Comparison of ENCODE assay signal across 14 cellular contexts in the genomic region with DNA sequence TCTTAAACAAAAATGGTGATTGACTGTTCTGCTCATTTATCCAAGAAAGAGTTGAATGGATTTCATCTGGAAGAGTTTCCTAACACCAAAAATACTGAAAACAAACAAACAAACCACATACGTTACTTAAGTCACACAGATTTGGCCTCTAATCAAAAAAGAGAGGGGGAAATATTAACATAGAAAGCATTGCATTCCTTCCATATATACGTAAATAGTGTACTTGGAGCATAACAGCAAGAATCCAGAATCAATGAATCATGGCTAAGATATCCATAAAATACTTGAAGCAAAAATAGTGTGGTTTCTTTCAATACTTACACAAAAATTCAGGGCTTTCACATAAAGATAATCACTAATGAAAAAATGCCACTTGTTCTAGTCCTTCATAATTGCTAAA.
DNase-seq lines count a peak whose midpoint lies in the region; ATAC-seq, FAIRE-seq and TF ChIP-seq lines count a peak whose summit lies in the region.
"Had no signal": no experiment of that assay in that cellular context is flagged by ENCODE, and none has a peak within 500 bp of the region (broad histone marks: within the 10 kb centered on the region; RNA-seq: fewer than 3 reads in every experiment).

No MANE protein-coding gene starts in this region.

- peak; percentile 85 for FAIRE-seq in A549 (lab: Jason Lieb, UNC)
- FAIRE-seq in HTR-8/SVneo (lab: Jason Lieb, UNC), result no peak
- FAIRE-seq: A204.1 had no signal

- H3K9me3 ChIP-seq in A549, result peaks cover 22% of the 10 kb centered on the region; the same call in 2 of the 3 replicates

- POLR2A ChIA-PET in A549 (lab: Yijun Ruan, JAX), result no interaction called here

- no peak for TF ChIP-seq CTCF in A549 (IDR thresholded peaks at IDR 0.05)
- TF ChIP-seq CTCF in astrocyte of the spinal cord (IDR thresholded peaks at IDR 0.05; ENCODE audit: low read depth, low read length), result no peak

- peaks cover 10% of the 10 kb centered on the region; the same call in 2 of the 3 replicates for H3K4me1 ChIP-seq in A549

- no peak overlapping the region for H3K4me3 ChIP-seq in A549
- H3K4me3 ChIP-seq in astrocyte of the spinal cord (ENCODE audit: low read depth, low read length), result no peak overlapping the region
- H3K4me3 ChIP-seq: cardiac muscle cell had no signal

- CTCF ChIA-PET in A549 (lab: Yijun Ruan, JAX), result interaction anchor here (0.9 kb wide), 1 partner anchor 10 kb away, joined by 3 read pairs; no protein-coding TSS in a partner anchor

- peak overlapping the region; percentile 27; the same call in 2 of the 3 replicates for H3K4me2 ChIP-seq in A549

- peak in 1 of 2 experiments; percentile 24 for DNase-seq in A549 (ENCODE audit: low read depth in 1 of 2, low spot score in 1 of 2)
- DNase-seq in HTR-8/SVneo (ENCODE audit: insufficient read length, low spot score), result peak; percentile 56
- peak; percentile 92 for DNase-seq in astrocyte of the spinal cord (ENCODE audit: low read depth, low spot score)
- peak; percentile 60 for DNase-seq in glomerular visceral epithelial cell (ENCODE audit: extremely low spot score)
- DNase-seq in NCI-H2171 treated with DMSO at 0.1 percent for 48 hours (lab: John Stamatoyannopoulos, UW), result no peak
- DNase-seq in mesenteric fat pad (ENCODE audit: low spot score), result no peak
- DNase-seq in LoVo (ENCODE audit: low spot score), result no peak
- DNase-seq: DMS 273 treated with DMSO at 0.1 percent for 48 hours, NCI-H1105 treated with DMSO at 0.1 percent for 48 hours, NCI-H446 treated with DMSO at 0.1 percent for 48 hours, nucleus accumbens had no signal

- WGBS in A549 (ENCODE audit: missing lambda C conversion rate), result 16% methylated on average over 2 of the region's 2 CpGs

- ATAC-seq in A549 (no peak), HG03039 (IDR thresholded peaks at IDR 0.05; ENCODE audit: unreplicated experiment) (no peak)

- in situ Hi-C loops in astrocyte of the spinal cord (cut with HindIII; ENCODE audit: low sequenced_read_pairs), result no loop called here

- no peak for TF ChIP-seq RAD21 in A549 (conservative IDR thresholded peaks at IDR 0.05 in 1 of 2, IDR thresholded peaks at IDR 0.05 in 1 of 2)

- no peak for TF ChIP-seq POLR2A in A549 (IDR thresholded peaks at IDR 0.05; ENCODE audit: low read length)

- no peak for TF ChIP-seq EP300 in A549 (IDR thresholded peaks at IDR 0.05)

- no peak overlapping the region for H3K27ac ChIP-seq in A549
- H3K27ac ChIP-seq: cardiac muscle cell had no signal

TF ChIP-seq in A549, 52 proteins besides CTCF, POLR2A, EP300 and RAD21:
- TF ChIP-seq EHMT2 (IDR thresholded peaks at IDR 0.05; ENCODE audit: low read depth) (no peak), FOSL2 (IDR thresholded peaks at IDR 0.05) (no peak), FOSL2 (CRISPR knock-in tag; IDR thresholded peaks at IDR 0.05) (0 out of 2 replicates have a peak, but pooled peaks have one; percentile 11), ZFP36 (IDR thresholded peaks at IDR 0.05; ENCODE audit: borderline replicate concordance, partially characterized antibody) (no peak), JUN (IDR thresholded peaks at IDR 0.05) (no peak)

Comparison
In these comparisons a context has a peak if more than half of its experiments do, and no peak if none do; other contexts are left out.
1. DNase-seq: peak in HTR-8/SVneo (single experiment), astrocyte of the spinal cord (single experiment) and glomerular visceral epithelial cell (single experiment); none in NCI-H2171 treated with DMSO at 0.1 percent for 48 hours (single experiment), mesenteric fat pad (single experiment) and LoVo (single experiment).